23 cellular contexts compared by ENCODE assay signal in the genomic region with DNA sequence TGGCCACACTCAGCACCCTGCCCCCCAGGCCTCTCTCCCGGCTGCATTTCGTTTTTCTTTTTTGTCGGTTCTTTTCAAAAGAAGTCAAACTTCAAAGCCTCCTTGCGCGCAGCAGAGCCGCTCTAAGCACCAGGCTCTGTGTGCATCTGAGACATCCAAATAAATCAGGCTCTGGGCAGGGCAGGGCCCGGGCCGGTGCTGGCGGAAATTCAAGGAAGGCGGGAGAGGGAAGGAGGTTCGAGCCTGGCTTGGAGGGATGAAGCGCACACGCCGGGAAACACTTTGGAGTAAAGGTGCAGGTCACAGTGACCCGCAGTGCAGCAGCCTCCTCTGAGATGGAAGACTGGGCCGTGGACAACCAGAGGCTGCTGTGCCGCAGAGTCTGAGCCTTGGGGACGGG. TPM values are rescaled to one million over a fixed set of nuclear protein-coding genes. Genes with fewer than 3 reads are reported as not detected.
"Had no signal": no experiment of that assay in that cellular context is flagged by ENCODE, and none has a peak within 500 bp of the region (broad histone marks: within the 10 kb centered on the region; RNA-seq: fewer than 3 reads in every experiment).

No MANE protein-coding gene starts in this region.

- H3K9me3 ChIP-seq: heart left ventricle, left lung, lower lobe of right lung, pancreas, tibial artery had no signal

- ATAC-seq: heart left ventricle, left lung, lower lobe of right lung, pancreas, right cardiac atrium had no signal

- H3K4me3 ChIP-seq: dorsolateral prefrontal cortex, heart left ventricle, left lung, lower lobe of right lung, pancreas, tibial artery had no signal

- H3K27ac ChIP-seq: dorsolateral prefrontal cortex, heart left ventricle, left lung, lower lobe of right lung, pancreas, tibial artery had no signal

- H3K36me3 ChIP-seq: heart left ventricle, left lung, lower lobe of right lung, pancreas, tibial artery had no signal

- H3K4me1 ChIP-seq: lower lobe of right lung, pancreas had no signal

- H3K4me1 Mint-ChIP-seq: central memory CD8-positive, alpha-beta T cell had no signal

- H3K36me3 Mint-ChIP-seq: naive B cell had no signal

- H3K4me3 Mint-ChIP-seq: central memory CD8-positive, alpha-beta T cell; naive B cell had no signal

- DNase-seq: cortex of kidney; dorsolateral prefrontal cortex; effector CD8-positive, alpha-beta T cell; heart left ventricle; hypothalamus; left lung; lower lobe of right lung; mesenchymal stem cell; naive B cell; nucleus accumbens; pancreas; right cardiac atrium; small intestine; stimulated activated CD4-positive, alpha-beta T cell treated with anti-CD3 and anti-CD28 coated beads, Interleukin-12 subunit alpha, Interleukin-12 subunit beta, amount 100 ng/mL, for 4 hours; stimulated activated naive CD4-positive, alpha-beta T cell treated with Interleukin-2 at 50 U/mL for 16 hours; tibial artery had no signal

- H3K9me3 Mint-ChIP-seq: central memory CD8-positive, alpha-beta T cell; naive B cell had no signal

- H3K27ac Mint-ChIP-seq: progenitor cell of endocrine pancreas had no signal

- FAIRE-seq: frontal cortex, islet of Langerhans, pancreas, small intestine had no signal

RNA-seq across cellular contexts. Expression of a gene that starts 5.8 kb away (rescaled TPM):
- total RNA-seq: frontal cortex, glomerular endothelial cell, temporal lobe had no signal
- polyA plus RNA-seq: neural cell had no signal

RNA-seq across cellular contexts. Expression of a gene that starts 42.7 kb away (rescaled TPM):
- total RNA-seq: frontal cortex, glomerular endothelial cell, heart left ventricle, right cardiac atrium, temporal lobe had no signal
- polyA plus RNA-seq: heart left ventricle, neural cell, right cardiac atrium had no signal
